In the genomic region with DNA sequence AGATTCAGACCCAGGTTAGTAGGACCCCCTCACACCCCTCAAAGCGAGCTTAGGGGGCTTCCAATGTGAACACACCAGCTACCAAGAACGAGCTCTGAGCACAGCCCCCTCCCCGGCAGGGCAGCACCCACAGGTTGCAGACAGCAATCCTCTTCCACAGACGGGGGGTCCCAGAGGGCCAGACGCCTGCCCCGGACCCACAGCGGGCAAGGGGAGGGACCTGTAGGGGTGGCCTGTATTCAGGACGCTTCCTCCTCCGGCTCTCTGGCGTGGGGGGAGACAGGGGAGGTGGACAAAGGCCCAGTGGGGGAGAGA, we compare ENCODE assay signal across 19 cellular contexts. TPM values are rescaled to one million over a fixed set of nuclear protein-coding genes. Genes with fewer than 3 reads are reported as not detected.
DNase-seq lines count a peak whose midpoint lies in the region; ATAC-seq and TF ChIP-seq lines count a peak whose summit lies in the region.
"Had no signal": no experiment of that assay in that cellular context is flagged by ENCODE, and none has a peak within 500 bp of the region (broad histone marks: within the 10 kb centered on the region; RNA-seq: fewer than 3 reads in every experiment).

No MANE protein-coding gene starts in this region.

- H3K4me2 ChIP-seq in hepatocyte, result peak overlapping the region; percentile 72

- H3K27ac ChIP-seq in HUES64 (ENCODE audit: low read depth, low read length), result peak overlapping the region; percentile 99
- peak overlapping the region; percentile 42 for H3K27ac ChIP-seq in hepatocyte
- H3K27ac ChIP-seq in sigmoid colon, result peak overlapping the region; percentile 43 to 62 (median 50)
- H3K27ac ChIP-seq in upper lobe of right lung, result no peak overlapping the region
- H3K27ac ChIP-seq: epithelial cell of prostate, RWPE1 had no signal

- no peak for DNase-seq in hepatocyte (ENCODE audit: low spot score)
- no peak for DNase-seq in sigmoid colon
- DNase-seq in cortex of kidney (lab: John Stamatoyannopoulos, UW), result no peak
- DNase-seq in upper lobe of right lung, result no peak
- no peak for DNase-seq in DMS153 (lab: John Stamatoyannopoulos, UW)
- DNase-seq: CD4-positive, CD25-positive, alpha-beta regulatory T cell; HFFc6; natural killer cell; NCI-H2081; NCI-H748 treated with DMSO at 0.1 percent for 48 hours; stimulated activated naive CD4-positive, alpha-beta T cell treated with Interleukin-2 at 50 U/mL for 16 hours had no signal

- H3K9ac ChIP-seq in HUES64 (ENCODE audit: low read depth, low read length), result peak overlapping the region; percentile 80

- H3K9me2 ChIP-seq in hepatocyte (replicated peaks; ENCODE audit: insufficient read depth), result no peaks in the 10 kb centered on the region

- H3K4me3 ChIP-seq in HUES64 (ENCODE audit: low read length), result peak overlapping the region; percentile 54
- H3K4me3 ChIP-seq in hepatocyte, result no peak overlapping the region
- no peak overlapping the region for H3K4me3 ChIP-seq in sigmoid colon
- H3K4me3 ChIP-seq in upper lobe of right lung, result no peak overlapping the region
- H3K4me3 ChIP-seq: GM12878 had no signal

- peaks cover 30% of the 10 kb centered on the region for H3K4me1 ChIP-seq in HUES64 (ENCODE audit: insufficient read depth, low read length)
- peaks cover 10% of the 10 kb centered on the region for H3K4me1 ChIP-seq in hepatocyte (ENCODE audit: insufficient read depth)
- peaks cover 0 to 25% (median 5%) of the 10 kb centered on the region in 4 donors for H3K4me1 ChIP-seq in sigmoid colon
- H3K4me1 ChIP-seq in upper lobe of right lung, result no peaks in the 10 kb centered on the region

- no peak for TF ChIP-seq EP300 in sigmoid colon (IDR thresholded peaks at IDR 0.05)

- peaks cover 19% of the 10 kb centered on the region for H3K27me3 ChIP-seq in HUES64 (ENCODE audit: insufficient read depth, low read length)
- peaks cover 37% of the 10 kb centered on the region for H3K27me3 ChIP-seq in hepatocyte
- peaks cover 32 to 84% (median 56%) of the 10 kb centered on the region in 3 donors for H3K27me3 ChIP-seq in sigmoid colon
- peaks cover 80% of the 10 kb centered on the region for H3K27me3 ChIP-seq in upper lobe of right lung

- H3K79me2 ChIP-seq in hepatocyte, result no peaks in the 10 kb centered on the region

- TF ChIP-seq CTCF in hepatocyte (IDR thresholded peaks at IDR 0.05; ENCODE audit: poor library complexity), result no peak
- TF ChIP-seq CTCF in sigmoid colon (IDR thresholded peaks at IDR 0.05), result no peak
- no peak for TF ChIP-seq CTCF in upper lobe of right lung (IDR thresholded peaks at IDR 0.05)

- H3K36me3 ChIP-seq in HUES64 (ENCODE audit: insufficient read depth, low read length), result peaks cover 13% of the 10 kb centered on the region; the same call in 1 of the 2 replicates
- H3K36me3 ChIP-seq in hepatocyte (replicated peaks; ENCODE audit: insufficient read depth, low read depth), result no peaks in the 10 kb centered on the region
- no peaks in the 10 kb centered on the region for H3K36me3 ChIP-seq in sigmoid colon
- no peaks in the 10 kb centered on the region for H3K36me3 ChIP-seq in upper lobe of right lung

- no peak for TF ChIP-seq POLR2A in sigmoid colon (IDR thresholded peaks at IDR 0.05)

- WGBS in HUES64, result 7% methylated on average over 10 of the region's 10 CpGs
- 25% methylated on average over 10 of the region's 10 CpGs for WGBS in hepatocyte (ENCODE audit: low lambda C conversion rate, missing lambda C conversion rate)
- WGBS in sigmoid colon, 2 donors, result 24 to 47% methylated on average over 10 of the region's 10 CpGs

- H3K9me3 ChIP-seq in HUES64 (ENCODE audit: insufficient read depth, low read depth, low read length), result peaks cover under 1% of the 10 kb centered on the region
- no peaks in the 10 kb centered on the region for H3K9me3 ChIP-seq in hepatocyte (ENCODE audit: low read depth)
- H3K9me3 ChIP-seq in sigmoid colon, result no peaks in the 10 kb centered on the region
- H3K9me3 ChIP-seq in upper lobe of right lung, result no peaks in the 10 kb centered on the region

- no peak for ATAC-seq in upper lobe of right lung
- ATAC-seq: activated CD4-positive, CD25-positive, alpha-beta regulatory T cell treated with anti-CD3 and anti-CD28 coated beads, Interleukin-2, amount 50 U/mL, for 24 hours; activated naive CD4-positive, alpha-beta T cell treated with anti-CD3 and anti-CD28 coated beads, Interleukin-2, amount 50 U/mL, for 72 hours; GM12878; natural killer cell had no signal

- H2AFZ ChIP-seq in hepatocyte, result no peak overlapping the region

- no peaks in the 10 kb centered on the region for H4K20me1 ChIP-seq in hepatocyte (ENCODE audit: insufficient read depth, poor library complexity, severe bottlenecking)

- intact Hi-C loops in sigmoid colon (cut with DNase I) (no loop called here), upper lobe of right lung (cut with DNase I) (no loop called here)

RNA-seq across cellular contexts. Expression of a gene that starts 4.8 kb away (rescaled TPM):
- polyA plus RNA-seq in HUES64 (2013, experiment 1 of 2), result 33.4 TPM
- polyA plus RNA-seq in HUES64 (2013, experiment 2 of 2), result 48.4 TPM
- total RNA-seq in hepatocyte (7.0 and 7.1 TPM in 2 replicates), sigmoid colon (1 to 10 TPM; 2.5 to 5.4 (median 3.7) TPM), upper lobe of right lung (not detected)
- polyA plus RNA-seq in hepatocyte (11.0 and 19.3 TPM in 2 replicates), sigmoid colon (1 to 10 TPM in 2 of 3 donors, under 1 TPM in 1; 0.23 to 2.2 (median 1.8) TPM)
- total RNA-seq: CD4-positive, CD25-positive, alpha-beta regulatory T cell; MCF 10A had no signal

RNA-seq across cellular contexts. Expression of a gene that starts 29.0 kb away (rescaled TPM):
- polyA plus RNA-seq in HUES64 (2013, experiment 1 of 2), result 50.6 TPM
- polyA plus RNA-seq in HUES64 (2013, experiment 2 of 2), result 50.8 TPM
- total RNA-seq in hepatocyte, result 36.6 and 40.9 TPM in 2 replicates
- 54.0 and 69.7 TPM in 2 replicates for polyA plus RNA-seq in hepatocyte
- 100 to 1,000 TPM in 2 of 4 donors, 10 to 100 TPM in 2; 59.1 to 286 (median 107) TPM for total RNA-seq in sigmoid colon
- 100 to 1,000 TPM in 1 of 3 donors, 10 to 100 TPM in 2; 13.6 to 148 (median 18.0) TPM for polyA plus RNA-seq in sigmoid colon
- total RNA-seq in upper lobe of right lung, result 191 TPM

RNA-seq across cellular contexts. Expression of a gene that starts 43.6 kb away (rescaled TPM):
- polyA plus RNA-seq in HUES64 (2013, experiment 1 of 2), result 0.60 TPM
- 0.51 TPM for polyA plus RNA-seq in HUES64 (2013, experiment 2 of 2)
- total RNA-seq in hepatocyte, result 3.1 and 7.9 TPM in 2 replicates
- polyA plus RNA-seq in hepatocyte, result 0.59 and 1.00 TPM in 2 replicates
- 1 to 10 TPM; 2.5 to 7.8 (median 3.6) TPM for total RNA-seq in sigmoid colon
- 10 to 100 TPM in 2 of 3 donors, 1 to 10 TPM in 1; 8.1 to 14.8 (median 13.2) TPM for polyA plus RNA-seq in sigmoid colon
- 7.2 TPM for total RNA-seq in upper lobe of right lung

RNA-seq across cellular contexts. Expression of a gene that starts 53.1 kb away (rescaled TPM):
- 1.2 TPM for polyA plus RNA-seq in HUES64 (2013, experiment 1 of 2)
- 2.9 TPM for polyA plus RNA-seq in HUES64 (2013, experiment 2 of 2)
- total RNA-seq in hepatocyte, result 43.1 and 46.8 TPM in 2 replicates
- polyA plus RNA-seq in hepatocyte, result 71.2 and 71.5 TPM in 2 replicates
- 10 to 100 TPM; 12.1 to 16.6 (median 13.1) TPM for total RNA-seq in sigmoid colon
- polyA plus RNA-seq in sigmoid colon, result 100 to 1,000 TPM; 171 to 529 (median 348) TPM
- total RNA-seq in upper lobe of right lung, result 38.2 TPM
- total RNA-seq: activated naive CD4-positive, alpha-beta T cell treated with anti-CD3 and anti-CD28 coated beads, Interleukin-2, amount 50 U/mL, for 72 hours; CD4-positive, CD25-positive, alpha-beta regulatory T cell; natural killer cell; T-helper 1 cell treated with Interleukin-12 subunit alpha and Interleukin-12 subunit beta and Interleukin-4 antibody, amounts not matched to agents 30 ng/mL and 1 ng/mL, for 36 hours had no signal
- polyA plus RNA-seq: CD4-positive, CD25-positive, alpha-beta regulatory T cell had no signal

RNA-seq across cellular contexts. Expression of a gene that starts 55.3 kb away (rescaled TPM):
- not detected for polyA plus RNA-seq in HUES64 (2013, experiment 1 of 2)
- not detected for polyA plus RNA-seq in HUES64 (2013, experiment 2 of 2)
- total RNA-seq in hepatocyte (0.20 and 3.9 TPM in 2 replicates), sigmoid colon (10 to 100 TPM in 3 of 4 donors, 1 to 10 TPM in 1; 4.4 to 18.9 (median 14.4) TPM), upper lobe of right lung (87.8 TPM)
- polyA plus RNA-seq in hepatocyte (1.8 and 2.2 TPM in 2 replicates), sigmoid colon (10 to 100 TPM in 2 of 3 donors, 1 to 10 TPM in 1; 6.6 to 34.6 (median 13.4) TPM)
- total RNA-seq: HFFc6, MCF 10A had no signal
